13 cellular contexts compared by ENCODE assay signal in the genomic region with DNA sequence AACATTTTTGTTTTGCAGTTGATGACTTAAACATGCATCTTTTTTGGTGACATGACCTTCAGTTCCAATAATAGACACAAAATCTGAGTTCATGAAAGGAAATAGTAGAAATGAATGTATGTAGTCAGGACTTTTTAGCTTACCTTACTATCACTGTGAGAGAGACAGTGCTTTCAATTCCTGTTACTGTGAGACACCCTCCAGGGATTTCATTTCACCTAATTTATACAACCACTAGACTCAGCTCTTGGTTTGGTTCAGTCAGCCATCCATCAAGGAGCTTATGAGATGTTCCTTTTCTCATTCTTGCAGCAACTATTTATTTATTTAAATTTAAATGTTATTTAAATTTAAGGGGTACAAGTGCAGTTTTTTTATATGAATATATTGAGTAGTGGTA.
DNase-seq lines count a peak whose midpoint lies in the region; ATAC-seq and TF ChIP-seq lines count a peak whose summit lies in the region.
"Had no signal": no experiment of that assay in that cellular context is flagged by ENCODE, and none has a peak within 500 bp of the region (broad histone marks: within the 10 kb centered on the region; RNA-seq: fewer than 3 reads in every experiment).

No MANE protein-coding gene starts in this region.

- H2AK5ac ChIP-seq in mesenchymal stem cell (ENCODE audit: low read length, severe bottlenecking): no peak overlapping the region

- H3K4ac ChIP-seq in mesenchymal stem cell (ENCODE audit: low read depth in 1 of 2, low read length in 2 of 2): no peak overlapping the region

- no peaks in the 10 kb centered on the region for H3K4me1 ChIP-seq in mesenchymal stem cell (ENCODE audit: control insufficient read depth, insufficient read depth, low read depth, low read length)
- H3K4me1 ChIP-seq in CD4-positive, alpha-beta memory T cell (ENCODE audit: insufficient read depth, low read length): no peaks in the 10 kb centered on the region

- H3K27ac ChIP-seq in mesenchymal stem cell (ENCODE audit: low read length, poor library complexity, severe bottlenecking): no peak overlapping the region
- H3K27ac ChIP-seq in CD4-positive, alpha-beta memory T cell (ENCODE audit: low read depth, low read length): no peak overlapping the region

- H3K4me3 Mint-ChIP-seq in CD4-positive, alpha-beta memory T cell: no peak overlapping the region
- H3K4me3 Mint-ChIP-seq: activated T-helper 17 cell treated with anti-CD3 and anti-CD28 coated beads, Interleukin-2, amount 50 U/mL, for 72 hours had no signal

- H2BK120ac ChIP-seq in mesenchymal stem cell (ENCODE audit: low read depth, low read length): no peak overlapping the region

- no peak overlapping the region for H4K8ac ChIP-seq in mesenchymal stem cell (ENCODE audit: low read length)

- peaks cover 49 to 53% of the 10 kb centered on the region in 2 donors for H3K36me3 Mint-ChIP-seq in CD4-positive, alpha-beta memory T cell

- H2BK12ac ChIP-seq in mesenchymal stem cell (ENCODE audit: low read length in 2 of 2): no peak overlapping the region

- intact Hi-C loops in CD4-positive, alpha-beta memory T cell (cut with micrococcal nuclease): no loop called here

- no peak overlapping the region for H3K18ac ChIP-seq in mesenchymal stem cell (ENCODE audit: low read depth in 1 of 2, low read length in 2 of 2)

- no peak overlapping the region for H3K27ac Mint-ChIP-seq in CD4-positive, alpha-beta memory T cell
- H3K27ac Mint-ChIP-seq: activated T-helper 17 cell treated with anti-CD3 and anti-CD28 coated beads, Interleukin-2, amount 50 U/mL, for 72 hours had no signal

- no peak overlapping the region for H4K91ac ChIP-seq in mesenchymal stem cell (ENCODE audit: low read length)

- H3K14ac ChIP-seq in mesenchymal stem cell (ENCODE audit: low read length in 2 of 2): no peak overlapping the region

- POLR2A ChIA-PET in CD4-positive, alpha-beta memory T cell (lab: Charles Lee; ENCODE audit: partially characterized antibody): no interaction called here

- TF ChIP-seq CTCF in GM12864 (IDR thresholded peaks at IDR 0.05; ENCODE audit: low read depth, low read length, missing control alignments): no peak

- H2BK5ac ChIP-seq in mesenchymal stem cell (ENCODE audit: low read depth, low read length, poor library complexity, severe bottlenecking): no peak overlapping the region

- H3K9me3 Mint-ChIP-seq in CD4-positive, alpha-beta memory T cell: no peaks in the 10 kb centered on the region
- H3K9me3 Mint-ChIP-seq: activated T-helper 17 cell treated with anti-CD3 and anti-CD28 coated beads, Interleukin-2, amount 50 U/mL, for 72 hours had no signal

- peak; percentile 76 for ATAC-seq in GM19328 (IDR thresholded peaks at IDR 0.05; ENCODE audit: unreplicated experiment)
- ATAC-seq in HG02678 (IDR thresholded peaks at IDR 0.05; ENCODE audit: unreplicated experiment): peak; percentile 93
- ATAC-seq in HG03432 (IDR thresholded peaks at IDR 0.05; ENCODE audit: unreplicated experiment): peak; percentile 99
- ATAC-seq: activated T-helper 17 cell treated with anti-CD3 and anti-CD28 coated beads, Interleukin-2, amount 50 U/mL, for 72 hours had no signal

- no peaks in the 10 kb centered on the region for H3K27me3 ChIP-seq in mesenchymal stem cell (ENCODE audit: control insufficient read depth in 1 of 2, insufficient read depth in 1 of 2, low read length in 2 of 2)
- H3K27me3 ChIP-seq in CD4-positive, alpha-beta memory T cell (ENCODE audit: insufficient read depth, low read length): no peaks in the 10 kb centered on the region

- H3K27me3 Mint-ChIP-seq in CD4-positive, alpha-beta memory T cell: no peaks in the 10 kb centered on the region
- H3K27me3 Mint-ChIP-seq: activated T-helper 17 cell treated with anti-CD3 and anti-CD28 coated beads, Interleukin-2, amount 50 U/mL, for 72 hours had no signal

- H3K9me3 ChIP-seq in mesenchymal stem cell (ENCODE audit: control insufficient read depth, low read length): no peaks in the 10 kb centered on the region
- no peaks in the 10 kb centered on the region for H3K9me3 ChIP-seq in CD4-positive, alpha-beta memory T cell (ENCODE audit: control insufficient read depth in 1 of 2, low read length in 2 of 2)

- CTCF ChIA-PET in CD4-positive, alpha-beta memory T cell (lab: Charles Lee; ENCODE audit: partially characterized antibody): no interaction called here

- no peak overlapping the region for H3K23ac ChIP-seq in mesenchymal stem cell (ENCODE audit: low read length in 2 of 2)

- no peak overlapping the region for H3K4me2 ChIP-seq in mesenchymal stem cell (ENCODE audit: low read length, poor library complexity, severe bottlenecking)

- DNase-seq in GM12864 (ENCODE audit: low read depth) (peak; percentile 35), COLO829 (ENCODE audit: low spot score) (no peak), midbrain (lab: John Stamatoyannopoulos, UW) (no peak), mesenchymal stem cell (no peak)
- DNase-seq in CD4-positive, alpha-beta memory T cell: no peak
- DNase-seq: DMS 273 treated with DMSO at 0.1 percent for 48 hours; mesendoderm; NCI-H526 treated with DMSO at 0.1 percent for 48 hours; stimulated activated CD4-positive, alpha-beta T cell treated with anti-CD3 and anti-CD28 coated beads, Interleukin-4, amount 100 ng/mL, for 24 hours had no signal

- peaks cover 12% of the 10 kb centered on the region for H3K79me1 ChIP-seq in mesenchymal stem cell (replicated peaks; ENCODE audit: low read length, poor library complexity, severe bottlenecking)

- H2AFZ ChIP-seq in mesenchymal stem cell (ENCODE audit: low read depth, low read length): no peak overlapping the region

- peaks cover 0 to 52% of the 10 kb centered on the region in 2 experiments for H3K36me3 ChIP-seq in mesenchymal stem cell (ENCODE audit: control insufficient read depth in 1 of 2, insufficient read depth in 2 of 2, low read depth in 1 of 2, low read length in 2 of 2)
- H3K36me3 ChIP-seq in CD4-positive, alpha-beta memory T cell (ENCODE audit: insufficient read depth, low read length): peaks cover 4% of the 10 kb centered on the region

- H3K4me3 ChIP-seq in GM12864 (ENCODE audit: low read depth, low read length) (no peak overlapping the region), mesenchymal stem cell (ENCODE audit: insufficient read depth in 1 of 2, low read depth in 1 of 2, low read length in 2 of 2) (no peak overlapping the region)
- H3K4me3 ChIP-seq in CD4-positive, alpha-beta memory T cell (ENCODE audit: low read length in 2 of 2): no peak overlapping the region

- H2BK15ac ChIP-seq in mesenchymal stem cell (ENCODE audit: low read depth, poor library complexity, severe bottlenecking): no peak overlapping the region

- no peak overlapping the region for H3K9ac ChIP-seq in mesenchymal stem cell (ENCODE audit: low read length)

- peaks cover 0 to 7% (median 3%) of the 10 kb centered on the region in 4 donors for H3K4me1 Mint-ChIP-seq in CD4-positive, alpha-beta memory T cell
- H3K4me1 Mint-ChIP-seq: activated T-helper 17 cell treated with anti-CD3 and anti-CD28 coated beads, Interleukin-2, amount 50 U/mL, for 72 hours had no signal
